ENCODE assay signal across 35 cellular contexts in genomic region chr12:85549658-85550057, GRCh38.
"Had no signal": no experiment of that assay in that cellular context is flagged by ENCODE, and none has a peak within 500 bp of the region (broad histone marks: within the 10 kb centered on the region; RNA-seq: fewer than 3 reads in every experiment).

No MANE protein-coding gene starts in this region.

- DNase-seq: activated CD4-positive, alpha-beta memory T cell treated with anti-CD3 and anti-CD28 coated beads, Interleukin-2, amount 10 ng/mL, durations not matched to agents 7 days and 5 days; activated CD4-positive, alpha-beta T cell treated with anti-CD3 and anti-CD28 coated beads for 1 hour; activated CD4-positive, alpha-beta T cell treated with anti-CD3 and anti-CD28 coated beads for 48 hours; activated CD4-positive, CD25-positive, alpha-beta regulatory T cell; activated CD8-positive, alpha-beta memory T cell treated with anti-CD3 and anti-CD28 coated beads for 24 hours; activated CD8-positive, alpha-beta memory T cell treated with anti-CD3 and anti-CD28 coated beads, Interleukin-2, amount 10 ng/mL, durations not matched to agents 7 days and 5 days; activated CD8-positive, alpha-beta memory T cell treated with anti-CD3 and anti-CD28 coated beads, Interleukin-2, amount 50 U/mL, for 48 hours; activated effector memory CD4-positive, alpha-beta T cell treated with Interleukin-2 at 50 U/mL for 16 hours; activated naive CD4-positive, alpha-beta T cell treated with anti-CD3 and anti-CD28 coated beads, Interleukin-2, amount 10 ng/mL, durations not matched to agents 7 days and 5 days; activated naive CD8-positive, alpha-beta T cell treated with anti-CD3 and anti-CD28 coated beads, Interleukin-2, amount 50 U/mL, for 24 hours; activated T-cell treated with anti-CD3 and anti-CD28 coated beads, Interleukin-2, amount 50 U/mL, for 48 hours; anterior cingulate cortex; caudate nucleus; cerebellar nuclear complex; Kasumi-1; KG1; NCI-H1092 treated with DMSO at 0.1 percent for 48 hours; NCI-H1417 treated with DMSO at 0.1 percent for 48 hours; NCI-H187 treated with DMSO at 0.1 percent for 48 hours; NCI-H2081 treated with DMSO at 0.1 percent for 48 hours; NCI-H345; NCI-H748 treated with DMSO at 0.1 percent for 48 hours; NK-92 treated with Interleukin-12 subunit alpha and Interleukin-12 subunit beta, amount 100 ng/mL, for 24 hours; PC-3; Peyer's patch; RPMI8226; SIG-M5; SW 1271; T-helper 1 cell; T-helper 2 cell; T-helper 9 cell had no signal

- H3K27me3 ChIP-seq: Peyer's patch had no signal

- H3K9me3 ChIP-seq: Peyer's patch had no signal

- H3K4me3 Mint-ChIP-seq: activated CD4-positive, alpha-beta memory T cell treated with anti-CD3 and anti-CD28 coated beads, Interleukin-2, amount 10 ng/mL, durations not matched to agents 7 days and 5 days; activated CD8-positive, alpha-beta memory T cell treated with anti-CD3 and anti-CD28 coated beads, Interleukin-2, amount 10 ng/mL, durations not matched to agents 7 days and 5 days; activated naive CD4-positive, alpha-beta T cell treated with anti-CD3 and anti-CD28 coated beads, Interleukin-2, amount 10 ng/mL, durations not matched to agents 7 days and 5 days; activated naive CD8-positive, alpha-beta T cell; activated naive CD8-positive, alpha-beta T cell treated with anti-CD3 and anti-CD28 coated beads, Interleukin-2, amount 50 U/mL, for 24 hours; brain had no signal

- H3K4me3 ChIP-seq: Peyer's patch had no signal

- H3K27me3 Mint-ChIP-seq: activated CD4-positive, alpha-beta memory T cell treated with anti-CD3 and anti-CD28 coated beads, Interleukin-2, amount 10 ng/mL, durations not matched to agents 7 days and 5 days; activated CD8-positive, alpha-beta memory T cell treated with anti-CD3 and anti-CD28 coated beads, Interleukin-2, amount 10 ng/mL, durations not matched to agents 7 days and 5 days; activated naive CD4-positive, alpha-beta T cell treated with anti-CD3 and anti-CD28 coated beads, Interleukin-2, amount 10 ng/mL, durations not matched to agents 7 days and 5 days; activated naive CD8-positive, alpha-beta T cell; activated naive CD8-positive, alpha-beta T cell treated with anti-CD3 and anti-CD28 coated beads, Interleukin-2, amount 50 U/mL, for 24 hours; brain had no signal

- H3K36me3 Mint-ChIP-seq: activated CD8-positive, alpha-beta memory T cell treated with anti-CD3 and anti-CD28 coated beads, Interleukin-2, amount 10 ng/mL, durations not matched to agents 7 days and 5 days; activated naive CD4-positive, alpha-beta T cell treated with anti-CD3 and anti-CD28 coated beads, Interleukin-2, amount 10 ng/mL, durations not matched to agents 7 days and 5 days; activated naive CD8-positive, alpha-beta T cell; brain had no signal

- ATAC-seq: activated CD8-positive, alpha-beta memory T cell treated with anti-CD3 and anti-CD28 coated beads, Interleukin-2, amount 10 ng/mL, durations not matched to agents 7 days and 5 days; activated naive CD8-positive, alpha-beta T cell treated with anti-CD3 and anti-CD28 coated beads, Interleukin-2, amount 50 U/mL, for 24 hours; PC-3 had no signal

- H3K9me3 Mint-ChIP-seq: activated naive CD4-positive, alpha-beta T cell treated with anti-CD3 and anti-CD28 coated beads, Interleukin-2, amount 10 ng/mL, durations not matched to agents 7 days and 5 days; activated naive CD8-positive, alpha-beta T cell treated with anti-CD3 and anti-CD28 coated beads, Interleukin-2, amount 50 U/mL, for 24 hours; brain had no signal

- FAIRE-seq: bronchial epithelial cell had no signal

- H3K27ac ChIP-seq: VCaP had no signal

- H3K4me1 Mint-ChIP-seq: activated CD4-positive, alpha-beta memory T cell treated with anti-CD3 and anti-CD28 coated beads, Interleukin-2, amount 10 ng/mL, durations not matched to agents 7 days and 5 days; activated CD8-positive, alpha-beta memory T cell treated with anti-CD3 and anti-CD28 coated beads, Interleukin-2, amount 10 ng/mL, durations not matched to agents 7 days and 5 days; activated naive CD4-positive, alpha-beta T cell treated with anti-CD3 and anti-CD28 coated beads, Interleukin-2, amount 10 ng/mL, durations not matched to agents 7 days and 5 days; activated naive CD8-positive, alpha-beta T cell treated with anti-CD3 and anti-CD28 coated beads, Interleukin-2, amount 50 U/mL, for 24 hours had no signal

- H3K36me3 ChIP-seq: Peyer's patch had no signal

- H3K27ac Mint-ChIP-seq: activated CD4-positive, alpha-beta memory T cell treated with anti-CD3 and anti-CD28 coated beads, Interleukin-2, amount 10 ng/mL, durations not matched to agents 7 days and 5 days; activated CD8-positive, alpha-beta memory T cell treated with anti-CD3 and anti-CD28 coated beads, Interleukin-2, amount 10 ng/mL, durations not matched to agents 7 days and 5 days; activated naive CD4-positive, alpha-beta T cell treated with anti-CD3 and anti-CD28 coated beads, Interleukin-2, amount 10 ng/mL, durations not matched to agents 7 days and 5 days; activated naive CD8-positive, alpha-beta T cell; activated naive CD8-positive, alpha-beta T cell treated with anti-CD3 and anti-CD28 coated beads, Interleukin-2, amount 50 U/mL, for 24 hours; brain had no signal
